ENCODE assay signal across 8 cellular contexts in the genomic region with DNA sequence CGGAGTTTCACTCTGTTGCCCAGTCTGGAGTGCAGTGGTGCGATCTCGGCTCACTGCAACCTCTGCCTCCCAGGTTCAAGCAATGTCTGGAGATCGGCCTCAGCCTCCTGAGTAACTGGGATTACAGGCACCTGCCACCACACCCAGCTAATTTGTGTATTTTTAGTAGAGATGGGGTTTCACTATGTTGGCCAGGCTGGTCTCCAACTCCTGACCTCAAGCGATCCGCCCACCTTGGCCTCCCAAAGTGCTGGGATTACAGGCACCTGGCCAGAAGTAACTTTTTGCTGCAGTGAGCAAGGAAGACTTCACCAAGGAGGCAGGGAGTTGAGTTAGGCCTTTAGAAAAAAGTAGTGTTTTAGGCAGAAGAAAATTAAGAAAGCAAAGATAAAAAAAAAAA. TPM values are rescaled to one million over a fixed set of nuclear protein-coding genes. Genes with fewer than 3 reads are reported as not detected.
DNase-seq lines count a peak whose midpoint lies in the region; ATAC-seq, FAIRE-seq and TF ChIP-seq lines count a peak whose summit lies in the region.
"Not testable (repeated sequence)": the region's sequence is repeated elsewhere in the genome, so short reads cannot be mapped to it uniquely, and the experiment has no call there.

No MANE protein-coding gene starts in this region.

- peaks cover 49% of the 10 kb centered on the region for H3K4me1 ChIP-seq in CD8-positive, alpha-beta T cell (ENCODE audit: insufficient read depth, low read length)
- H3K4me1 ChIP-seq in Karpas-422 (ENCODE audit: low read length) (peaks cover 56% of the 10 kb centered on the region), HepG2 (ENCODE audit: insufficient read depth, low read length) (peaks cover 51% of the 10 kb centered on the region), parathyroid adenoma (peaks cover 18% of the 10 kb centered on the region), tibial artery (peaks cover 0 to 58% (median 30%) of the 10 kb centered on the region in 4 donors)
- H3K4me1 ChIP-seq in astrocyte (ENCODE audit: insufficient read depth, low read length) = not testable (repeated sequence)

- H2AFZ ChIP-seq in Karpas-422 (ENCODE audit: low read length); astrocyte (ENCODE audit: low read depth, low read length); HepG2 (ENCODE audit: low read length); parathyroid adenoma: not testable (repeated sequence)

- in situ Hi-C loops in HepG2 (cut with HindIII; ENCODE audit: extremely low pct_ligation_motif_present, low pct_unique_long_range_greater_than_20kb) = not testable (repeated sequence)

- FAIRE-seq in astrocyte (lab: Jason Lieb, UNC); HepG2 (lab: Jason Lieb, UNC): not testable (repeated sequence)

- not testable (repeated sequence) for H3K9me2 ChIP-seq in Karpas-422 (replicated peaks; ENCODE audit: insufficient read depth, low read length)

- H3K27me3 Mint-ChIP-seq in CD8-positive, alpha-beta T cell (ENCODE audit: low read depth); astrocyte (ENCODE audit: low read depth, unreplicated experiment): not testable (repeated sequence)

- H3K79me2 ChIP-seq in Karpas-422 (ENCODE audit: low read length) (peaks cover 84% of the 10 kb centered on the region), astrocyte (ENCODE audit: insufficient read depth, low read length) (peaks cover 90% of the 10 kb centered on the region), HepG2 (ENCODE audit: insufficient read depth, low read length) (peaks cover 83% of the 10 kb centered on the region), parathyroid adenoma (peaks cover 70% of the 10 kb centered on the region)

- TF ChIP-seq RAD21 in HepG2 (CRISPR knock-in tag; IDR thresholded peaks at IDR 0.05) = not testable (repeated sequence)

- not testable (repeated sequence) for TF ChIP-seq POLR2A in HepG2 (IDR thresholded peaks at IDR 0.05; ENCODE audit: insufficient read depth in 1 of 2, low read depth in 2 of 2, low read length in 2 of 2)

- CTCF ChIA-PET in CD8-positive, alpha-beta T cell (lab: Charles Lee) = interaction anchor here (0.6 to 1.0 kb wide), 2 partner anchors 10 to 11 kb away, joined by 3 to 4 read pairs; no protein-coding TSS in a partner anchor
- CTCF ChIA-PET in HepG2 (lab: Yijun Ruan, JAX; ENCODE audit: low intra/inter-chr PET ratio, low total read pairs) = not testable (repeated sequence)

- not testable (repeated sequence) for H3K36me3 ChIP-seq in CD8-positive, alpha-beta T cell (ENCODE audit: insufficient read depth, low read length); astrocyte (ENCODE audit: insufficient read depth, low read length); HepG2 (replicated peaks in 1 of 2; ENCODE audit: control insufficient read depth in 1 of 2, insufficient read depth in 2 of 2, low read length in 2 of 2); parathyroid adenoma (ENCODE audit: control insufficient read depth, insufficient read depth, low read length); tibial artery
- H3K36me3 ChIP-seq in Karpas-422 (ENCODE audit: insufficient read depth, low read length) = peaks cover 21% of the 10 kb centered on the region

- H3K4me3 ChIP-seq in CD8-positive, alpha-beta T cell (ENCODE audit: low read depth, low read length) = peak overlapping the region; percentile 86
- H3K4me3 ChIP-seq in Karpas-422 (ENCODE audit: low read length) (peak overlapping the region; percentile 92), WI38 (ENCODE audit: low read depth, low read length) (peak overlapping the region; percentile 97), astrocyte (ENCODE audit: insufficient read depth, low read depth, low read length) (peak overlapping the region; percentile 90), HepG2 (replicated peaks in 1 of 3; ENCODE audit: insufficient read depth in 1 of 3, low read depth in 2 of 3, low read length in 3 of 3) (peak overlapping the region; percentile 21 to 89 (median 80); a peak in 5 of 6 replicates), parathyroid adenoma (ENCODE audit: low read depth, low read length) (peak overlapping the region; percentile 80), tibial artery (peak overlapping the region; percentile 30 to 98)

- H3K4me3 Mint-ChIP-seq in CD8-positive, alpha-beta T cell = peak overlapping the region; percentile 99
- peak overlapping the region; percentile 100 for H3K4me3 Mint-ChIP-seq in astrocyte (ENCODE audit: unreplicated experiment)

- 15% methylated on average over 6 of the region's 6 CpGs for WGBS in HepG2 (ENCODE audit: low lambda C conversion rate)

- intact Hi-C loops in CD8-positive, alpha-beta T cell (cut with DNase I, micrococcal nuclease) = loop anchor here (2.0 to 10.0 kb wide), 5 partner anchors 39 to 1707 kb away; partner anchors contain the start of genes ANAPC13 (in 1 of the 2), CEP63 (in 1 of the 2) and PPP2R3A (in 1 of the 2)
- intact Hi-C loops in HepG2 (cut with micrococcal nuclease; ENCODE audit: unreplicated experiment) = loop anchor here (5.0 to 10.0 kb wide), 2 partner anchors 115 to 563 kb away; partner anchors contain the start of gene STAG1
- intact Hi-C loops in tibial artery (cut with DNase I; ENCODE audit: low total_unique reads) = loop anchor here (10.0 kb wide), 2 partner anchors 117 to 673 kb away; partner anchors contain the start of gene NCK1

- not testable (repeated sequence) for TF ChIP-seq EP300 in HepG2 (IDR thresholded peaks at IDR 0.05; ENCODE audit: low read depth in 2 of 2, low read length in 2 of 2); HepG2 (CRISPR knock-in tag; IDR thresholded peaks at IDR 0.05; ENCODE audit: borderline replicate concordance)

- H4K20me1 ChIP-seq in Karpas-422 (ENCODE audit: insufficient read depth, low read depth, low read length) (peaks cover 75% of the 10 kb centered on the region), astrocyte (ENCODE audit: insufficient read depth, low read length) (peaks cover 80% of the 10 kb centered on the region), HepG2 (ENCODE audit: insufficient read depth, low read length) (peaks cover 80% of the 10 kb centered on the region)

- not testable (repeated sequence) for TF ChIP-seq CTCF in CD8-positive, alpha-beta T cell (IDR thresholded peaks at IDR 0.05); WI38 (IDR thresholded peaks at IDR 0.05; ENCODE audit: low read depth, low read length); astrocyte (IDR thresholded peaks at IDR 0.05; ENCODE audit: insufficient read depth, low read depth, low read length); HepG2 (CRISPR knock-in tag; IDR thresholded peaks at IDR 0.05); parathyroid adenoma (IDR thresholded peaks at IDR 0.05); tibial artery (IDR thresholded peaks at IDR 0.05)

- H3K4me1 Mint-ChIP-seq in CD8-positive, alpha-beta T cell (ENCODE audit: low read depth) = peaks cover 63% of the 10 kb centered on the region
- H3K4me1 Mint-ChIP-seq in astrocyte (ENCODE audit: low read depth, unreplicated experiment) = peaks cover 14% of the 10 kb centered on the region

- ATAC-seq in CD8-positive, alpha-beta T cell; HepG2: not testable (repeated sequence)

- not testable (repeated sequence) for H3K27ac ChIP-seq in CD8-positive, alpha-beta T cell (ENCODE audit: low read depth, low read length); Karpas-422 (ENCODE audit: low read length); astrocyte (ENCODE audit: low read depth, low read length); HepG2 (ENCODE audit: extremely low read length, insufficient read depth, low read length); parathyroid adenoma
- peak overlapping the region; percentile 98 for H3K27ac ChIP-seq in epithelial cell of prostate
- H3K27ac ChIP-seq in tibial artery = peak overlapping the region; percentile 100

- peak overlapping the region; percentile 98 for H3K9ac ChIP-seq in Karpas-422 (ENCODE audit: low read length)
- H3K9ac ChIP-seq in astrocyte (ENCODE audit: low read length); parathyroid adenoma: not testable (repeated sequence)
- peak overlapping the region; percentile 99 for H3K9ac ChIP-seq in HepG2 (ENCODE audit: insufficient read depth, low read depth, low read length)

- H3K9me3 ChIP-seq in CD8-positive, alpha-beta T cell (ENCODE audit: low read length); Karpas-422 (ENCODE audit: low read length); astrocyte (ENCODE audit: insufficient read depth, low read depth, low read length); HepG2 (ENCODE audit: low read length); parathyroid adenoma (ENCODE audit: control insufficient read depth, low read length); tibial artery: not testable (repeated sequence)

- H3K4me2 ChIP-seq in Karpas-422 (ENCODE audit: low read depth, low read length, poor library complexity, severe bottlenecking) (peak overlapping the region; percentile 97), astrocyte (ENCODE audit: low read length) (peak overlapping the region; percentile 90), HepG2 (ENCODE audit: low read depth, low read length) (peak overlapping the region; percentile 79), parathyroid adenoma (ENCODE audit: low read length) (peak overlapping the region; percentile 81)

- H3K27me3 ChIP-seq in CD8-positive, alpha-beta T cell (ENCODE audit: insufficient read depth, low read length); Karpas-422 (ENCODE audit: low read length); astrocyte (ENCODE audit: insufficient read depth, low read length); HepG2 (ENCODE audit: control insufficient read depth in 1 of 2, insufficient read depth in 2 of 2, low read length in 2 of 2); parathyroid adenoma (ENCODE audit: control insufficient read depth, insufficient read depth, low read length); tibial artery: not testable (repeated sequence)

- peak overlapping the region; percentile 80 for H3K27ac Mint-ChIP-seq in CD8-positive, alpha-beta T cell
- H3K27ac Mint-ChIP-seq in astrocyte (ENCODE audit: unreplicated experiment) = not testable (repeated sequence)

- not testable (repeated sequence) for DNase-seq in CD8-positive, alpha-beta T cell; Karpas-422; astrocyte (ENCODE audit: low read depth); epithelial cell of prostate (ENCODE audit: low read depth, low spot score); HepG2 (ENCODE audit: low spot score); tibial artery

- POLR2A ChIA-PET in CD8-positive, alpha-beta T cell (lab: Charles Lee) = interaction anchor here (1.7 kb wide), 1 partner anchor 11 kb away, joined by 4 read pairs; no protein-coding TSS in a partner anchor
- POLR2A ChIA-PET in HepG2 (lab: Yijun Ruan, JAX) = interaction anchor here (1.0 kb wide), 1 partner anchor 57 kb away, joined by 3 read pairs; no protein-coding TSS in a partner anchor

- H3K36me3 Mint-ChIP-seq in CD8-positive, alpha-beta T cell = peaks cover 49% of the 10 kb centered on the region
- H3K36me3 Mint-ChIP-seq in astrocyte (ENCODE audit: low read depth, unreplicated experiment) = not testable (repeated sequence)

- not testable (repeated sequence) for BruUV-seq in HepG2 (replicated peaks; lab: Mats Ljungman, UMichigan)

- not testable (repeated sequence) for H3K9me3 Mint-ChIP-seq in CD8-positive, alpha-beta T cell; astrocyte (ENCODE audit: unreplicated experiment)

RNA-seq across cellular contexts. Expression of gene MSL2, which starts 3.9 kb away (rescaled TPM):
- 100 to 1,000 TPM; 195 to 203 TPM for total RNA-seq in CD8-positive, alpha-beta T cell
- 18.4 and 47.1 TPM in 2 replicates for total RNA-seq in Karpas-422 (2014; rRNA removed; shearing (Covaris generic); ENCODE audit: low replicate concordance)
- 20.1 TPM in 2 replicates for total RNA-seq in astrocyte
- 11.7 and 17.1 TPM in 2 replicates for total RNA-seq in HepG2 (2016; rRNA removed; fragmentation: Illumina TruSeq; extraction: Trizol)
- total RNA-seq in HepG2 (2016; cell fraction: cytosol; rRNA removed; fragmentation: Illumina TruSeq; extraction: Trizol; ENCODE audit: low read depth) = 1.8 and 2.0 TPM in 2 replicates
- 10.6 and 15.3 TPM in 2 replicates for total RNA-seq in HepG2 (2016; cell fraction: insoluble cytoplasmic fraction; rRNA removed; fragmentation: Illumina TruSeq; extraction: Trizol)
- total RNA-seq in HepG2 (2016; cell fraction: membrane; rRNA removed; fragmentation: Illumina TruSeq; extraction: Trizol) = 8.2 and 11.6 TPM in 2 replicates
- total RNA-seq in HepG2 (2016; cell fraction: nucleus; rRNA removed; fragmentation: Illumina TruSeq; extraction: Trizol) = 17.1 and 20.1 TPM in 2 replicates
- 4.8 and 6.9 TPM in 2 replicates for polyA plus RNA-seq in HepG2 (2011; rRNA removed)
- 2.3 and 3.2 TPM in 2 replicates for polyA plus RNA-seq in HepG2 (2011; cell fraction: cytosol; rRNA removed)
- polyA plus RNA-seq in HepG2 (2011; cell fraction: nucleus; rRNA removed) = 5.1 and 5.2 TPM in 2 replicates
- polyA plus RNA-seq in HepG2 (2012) = 12.3 and 16.1 TPM in 2 replicates
- 0.44 and 0.52 TPM in 2 replicates for polyA plus RNA-seq in HepG2 (2016; cell fraction: cytosol; fragmentation: Illumina TruSeq; extraction: Trizol; ENCODE audit: low read depth)
- polyA plus RNA-seq in HepG2 (2016; cell fraction: insoluble cytoplasmic fraction; fragmentation: Illumina TruSeq; extraction: Trizol; ENCODE audit: low read depth) = 11.7 and 11.8 TPM in 2 replicates
- polyA plus RNA-seq in HepG2 (2016; cell fraction: membrane; fragmentation: Illumina TruSeq; extraction: Trizol; ENCODE audit: low read depth) = 3.9 and 4.0 TPM in 2 replicates
- polyA plus RNA-seq in HepG2 (2016; cell fraction: nucleus; fragmentation: Illumina TruSeq; extraction: Trizol; ENCODE audit: insufficient read depth, low read depth) = 21.5 and 22.8 TPM in 2 replicates
- 10.5 and 12.2 TPM in 2 replicates for polyA minus RNA-seq in HepG2 (2011; rRNA and poly(A)+ RNA removed; ENCODE audit: low replicate concordance)
- 7.3 and 8.4 TPM in 2 replicates for polyA minus RNA-seq in HepG2 (2011; cell fraction: cytosol; rRNA and poly(A)+ RNA removed)
- polyA minus RNA-seq in HepG2 (2011; cell fraction: nucleus; rRNA and poly(A)+ RNA removed) = 20.3 and 20.6 TPM in 2 replicates

RNA-seq across cellular contexts. Expression of gene PCCB, which starts 57.9 kb away (rescaled TPM):
- 10 to 100 TPM; 12.3 to 15.8 TPM for total RNA-seq in CD8-positive, alpha-beta T cell
- total RNA-seq in Karpas-422 (2014; rRNA removed; shearing (Covaris generic); ENCODE audit: low replicate concordance) = 59.2 and 77.8 TPM in 2 replicates
- total RNA-seq in astrocyte (41.3 and 41.6 TPM in 2 replicates), HepG2 (2016; rRNA removed; fragmentation: Illumina TruSeq; extraction: Trizol) (88.7 and 92.6 TPM in 2 replicates)
- 12.6 and 13.9 TPM in 2 replicates for total RNA-seq in HepG2 (2016; cell fraction: cytosol; rRNA removed; fragmentation: Illumina TruSeq; extraction: Trizol; ENCODE audit: low read depth)
- 86.2 and 86.5 TPM in 2 replicates for total RNA-seq in HepG2 (2016; cell fraction: insoluble cytoplasmic fraction; rRNA removed; fragmentation: Illumina TruSeq; extraction: Trizol)
- total RNA-seq in HepG2 (2016; cell fraction: membrane; rRNA removed; fragmentation: Illumina TruSeq; extraction: Trizol) = 18.4 and 19.4 TPM in 2 replicates
- total RNA-seq in HepG2 (2016; cell fraction: nucleus; rRNA removed; fragmentation: Illumina TruSeq; extraction: Trizol) = 39.0 and 46.0 TPM in 2 replicates
- 65.7 and 84.1 TPM in 2 replicates for polyA plus RNA-seq in HepG2 (2011; rRNA removed)
- 73.5 and 80.5 TPM in 2 replicates for polyA plus RNA-seq in HepG2 (2011; cell fraction: cytosol; rRNA removed)
- polyA plus RNA-seq in HepG2 (2011; cell fraction: nucleus; rRNA removed) = 32.3 and 33.5 TPM in 2 replicates
- polyA plus RNA-seq in HepG2 (2012) = 46.3 and 51.2 TPM in 2 replicates
- polyA plus RNA-seq in HepG2 (2016; cell fraction: cytosol; fragmentation: Illumina TruSeq; extraction: Trizol; ENCODE audit: low read depth) = 8.8 and 9.8 TPM in 2 replicates
- 79.0 and 82.3 TPM in 2 replicates for polyA plus RNA-seq in HepG2 (2016; cell fraction: insoluble cytoplasmic fraction; fragmentation: Illumina TruSeq; extraction: Trizol; ENCODE audit: low read depth)
- 12.1 and 16.2 TPM in 2 replicates for polyA plus RNA-seq in HepG2 (2016; cell fraction: membrane; fragmentation: Illumina TruSeq; extraction: Trizol; ENCODE audit: low read depth)
- polyA plus RNA-seq in HepG2 (2016; cell fraction: nucleus; fragmentation: Illumina TruSeq; extraction: Trizol; ENCODE audit: insufficient read depth, low read depth) = 48.2 and 50.0 TPM in 2 replicates
- 84.6 and 96.9 TPM in 2 replicates for polyA minus RNA-seq in HepG2 (2011; rRNA and poly(A)+ RNA removed; ENCODE audit: low replicate concordance)
- 40.2 and 42.1 TPM in 2 replicates for polyA minus RNA-seq in HepG2 (2011; cell fraction: cytosol; rRNA and poly(A)+ RNA removed)
- polyA minus RNA-seq in HepG2 (2011; cell fraction: nucleus; rRNA and poly(A)+ RNA removed) = 25.9 and 27.0 TPM in 2 replicates
